Comparison of ENCODE assay signal across 14 cellular contexts in the genomic region with DNA sequence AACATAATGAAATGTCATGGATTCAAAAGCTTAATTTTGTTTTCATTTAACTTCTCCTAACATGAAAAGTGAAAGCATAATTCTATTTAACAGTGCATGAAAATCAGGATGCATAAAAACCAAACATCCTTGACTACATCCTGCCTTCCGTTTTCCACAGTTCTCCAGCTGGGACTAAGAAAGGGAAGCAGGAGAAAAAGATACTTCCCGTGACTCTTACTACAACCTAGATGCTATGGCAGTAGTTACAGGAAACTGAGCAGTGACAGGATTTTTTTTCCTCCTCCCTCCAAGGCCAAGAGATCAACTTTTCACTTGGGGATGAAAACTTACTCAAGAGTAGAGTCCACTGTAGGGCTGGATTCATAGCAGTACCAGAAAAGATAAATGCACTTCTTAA. TPM values are rescaled to one million over a fixed set of nuclear protein-coding genes. Genes with fewer than 3 reads are reported as not detected.
DNase-seq lines count a peak whose midpoint lies in the region; ATAC-seq, FAIRE-seq and TF ChIP-seq lines count a peak whose summit lies in the region.
"Had no signal": no experiment of that assay in that cellular context is flagged by ENCODE, and none has a peak within 500 bp of the region (broad histone marks: within the 10 kb centered on the region; RNA-seq: fewer than 3 reads in every experiment).

No MANE protein-coding gene starts in this region.

- H3K9me3 ChIP-seq in heart right ventricle (no peaks in the 10 kb centered on the region), GM12878 (replicated peaks; ENCODE audit: control insufficient read depth, insufficient read depth, low read length) (no peaks in the 10 kb centered on the region), keratinocyte (ENCODE audit: control insufficient read depth, low read depth, low read length) (no peaks in the 10 kb centered on the region), upper lobe of left lung (no peaks in the 10 kb centered on the region)

- H3K36me3 ChIP-seq in heart right ventricle = no peaks in the 10 kb centered on the region
- no peaks in the 10 kb centered on the region for H3K36me3 ChIP-seq in GM12878 (ENCODE audit: control insufficient read depth in 2 of 2, insufficient read depth in 2 of 2, low read length in 1 of 2)
- H3K36me3 ChIP-seq in keratinocyte (ENCODE audit: control insufficient read depth in 2 of 2, extremely low read depth in 1 of 2, insufficient read depth in 2 of 2, low read length in 2 of 2) = no peaks in the 10 kb centered on the region
- no peaks in the 10 kb centered on the region for H3K36me3 ChIP-seq in upper lobe of left lung

- no peak for ATAC-seq in heart right ventricle
- ATAC-seq in Right ventricle myocardium superior (ENCODE audit: poor library complexity) = no peak
- no peak for ATAC-seq in GM12878
- no peak for ATAC-seq in upper lobe of left lung (ENCODE audit: low FRiP score in 2 of 2)

- peaks cover 2% of the 10 kb centered on the region; the same call in 1 of the 2 replicates for H4K20me1 ChIP-seq in GM12878 (ENCODE audit: control insufficient read depth, insufficient read depth)
- H4K20me1 ChIP-seq in keratinocyte (ENCODE audit: control insufficient read depth, extremely low read depth, insufficient read depth, low read length) = no peaks in the 10 kb centered on the region

- H3K9ac ChIP-seq in GM12878 (ENCODE audit: control insufficient read depth, insufficient read depth, low read length) (no peak overlapping the region), keratinocyte (ENCODE audit: control insufficient read depth, extremely low read depth, insufficient read depth, low read length) (no peak overlapping the region)

- H3K4me1 ChIP-seq in heart right ventricle (peaks cover 2 to 57% (median 44%) of the 10 kb centered on the region in 9 donors), GM12878 (ENCODE audit: control insufficient read depth, insufficient read depth, low read length) (0 out of 2 replicates have a peak, but pooled peaks cover 4% of the 10 kb centered on the region), keratinocyte (ENCODE audit: control insufficient read depth, extremely low read depth, insufficient read depth, low read length) (peaks cover 16% of the 10 kb centered on the region), upper lobe of left lung (peaks cover 23 to 43% (median 33%) of the 10 kb centered on the region in 4 donors)

- RAD21 ChIA-PET in GM12878 (lab: Charles Lee; ENCODE audit: unreplicated experiment) = no interaction called here

- H3K27me3 ChIP-seq in heart right ventricle (no peaks in the 10 kb centered on the region), GM12878 (replicated peaks in 1 of 2; ENCODE audit: control insufficient read depth in 2 of 2, insufficient read depth in 2 of 2, low read length in 1 of 2) (no peaks in the 10 kb centered on the region), keratinocyte (ENCODE audit: control insufficient read depth, extremely low read depth, insufficient read depth, low read length) (no peaks in the 10 kb centered on the region), upper lobe of left lung (no peaks in the 10 kb centered on the region)

- H3K4me2 ChIP-seq in GM12878 (ENCODE audit: control insufficient read depth, insufficient read depth) = peak overlapping the region; percentile 44
- H3K4me2 ChIP-seq in keratinocyte (ENCODE audit: control insufficient read depth, extremely low read depth, insufficient read depth, low read depth, low read length) = peak overlapping the region; percentile 28

- TF ChIP-seq CTCF in heart right ventricle (IDR thresholded peaks at IDR 0.05) (no peak), GM12878 (IDR thresholded peaks at IDR 0.05 in 2 of 3, conservative IDR thresholded peaks at IDR 0.05 in 1 of 3; ENCODE audit: control insufficient read depth in 2 of 3, extremely low read depth in 1 of 3, insufficient read depth in 1 of 3, low read depth in 3 of 3, low read length in 3 of 3) (no peak), keratinocyte (optimal IDR thresholded peaks at IDR 0.05 in 1 of 3, IDR thresholded peaks at IDR 0.05 in 1 of 3, conservative IDR thresholded peaks at IDR 0.05 in 1 of 3; ENCODE audit: extremely low read depth in 1 of 3, insufficient read depth in 2 of 3, low read length in 3 of 3) (no peak), upper lobe of left lung (IDR thresholded peaks at IDR 0.05) (no peak)

- H3K27ac ChIP-seq in heart right ventricle = peak overlapping the region in 7 of 10 donors; percentile 3 to 97 (median 22)
- H3K27ac ChIP-seq in GM12878 (ENCODE audit: control insufficient read depth, insufficient read depth) = peak overlapping the region; percentile 48; the same call in 1 of the 2 replicates
- H3K27ac ChIP-seq in keratinocyte (ENCODE audit: control insufficient read depth, insufficient read depth, low read length) = no peak overlapping the region
- H3K27ac ChIP-seq in upper lobe of left lung = peak overlapping the region; percentile 2 to 96 (median 36)

- intact Hi-C loops in heart right ventricle (cut with DNase I) (loop anchor here in 1 of 10 donors (10.0 kb wide), 1 partner anchor 129 kb away; the partner anchor contains the start of gene NAA30), Right ventricle myocardium superior (cut with DNase I) (no loop called here), GM12878 (cut with micrococcal nuclease; ENCODE audit: unreplicated experiment) (loop anchor here (5.0 kb wide), 1 partner anchor 126 kb away; the partner anchor contains the start of gene NAA30)

- DNase-seq in heart right ventricle (no peak), Right ventricle myocardium superior (no peak), GM12878 (ENCODE audit: low read depth, low spot score) (no peak), keratinocyte (ENCODE audit: low read depth, low spot score) (no peak), upper lobe of left lung (no peak), DMS114 treated with DMSO at 0.1 percent for 48 hours (lab: John Stamatoyannopoulos, UW; ENCODE audit: unreplicated experiment) (no peak), NCI-H2107 treated with DMSO at 0.1 percent for 48 hours (lab: John Stamatoyannopoulos, UW; ENCODE audit: unreplicated experiment) (no peak)
- no peak for DNase-seq in stimulated activated CD4-positive, alpha-beta T cell treated with anti-CD3 and anti-CD28 coated beads, Interleukin-1b, Interleukin-23, amount 100 ng/mL, for 48 hours
- DNase-seq: ACHN; activated CD8-positive, alpha-beta memory T cell treated with anti-CD3 and anti-CD28 coated beads, Interleukin-2, amount 50 U/mL, for 48 hours; amniotic stem cell; effector CD4-positive, alpha-beta T cell; NCI-H1092; NCI-H446 treated with DMSO at 0.1 percent for 48 hours had no signal

- POLR2A ChIA-PET in GM12878 (lab: Charles Lee) = no interaction called here

- BruUV-seq in GM12878 (replicated peaks; lab: Mats Ljungman, UMichigan) = no TSS peak

- H3K9me1 ChIP-seq in keratinocyte (ENCODE audit: control insufficient read depth, extremely low read depth, insufficient read depth, low read length) = no peaks in the 10 kb centered on the region

- 17 to 40% methylated on average over 2 of the region's 2 CpGs for WGBS in heart right ventricle, 2 donors
- WGBS in GM12878 (ENCODE audit: insufficient coverage, insufficient replicate concordance, low lambda C conversion rate, missing lambda C conversion rate) = 52% methylated on average over 2 of the region's 2 CpGs
- 20 to 21% methylated on average over 2 of the region's 2 CpGs for WGBS in upper lobe of left lung, 2 donors

- dilution Hi-C loops in keratinocyte (cut with MboI; ENCODE audit: extremely low pct_ligation_motif_present, low sequenced_read_pairs) = no loop called here

- SMC1A ChIA-PET in GM12878 (lab: Charles Lee; ENCODE audit: uncharacterized antibody, unreplicated experiment) = interaction anchor here (0.7 to 0.9 kb wide), 2 partner anchors 46 to 111 kb away, joined by 3 read pairs; no protein-coding TSS in a partner anchor

- H2AFZ ChIP-seq in GM12878 (ENCODE audit: control insufficient read depth, low read depth, low read length) (no peak overlapping the region), keratinocyte (ENCODE audit: control insufficient read depth, low read length) (no peak overlapping the region)

- TF ChIP-seq POLR2A in GM12878 (IDR thresholded peaks at IDR 0.05; ENCODE audit: low read depth, low read length) = no peak
- TF ChIP-seq POLR2A in upper lobe of left lung (IDR thresholded peaks at IDR 0.05) = no peak

- CTCF ChIA-PET in GM12878 (lab: Yijun Ruan, JAX) = interaction anchor here (1.0 kb wide), 1 partner anchor 12 kb away, joined by 3 read pairs; no protein-coding TSS in a partner anchor

- TF ChIP-seq EP300 in GM12878 (IDR thresholded peaks at IDR 0.05; ENCODE audit: borderline replicate concordance in 1 of 2, control insufficient read depth in 1 of 2, low read depth in 2 of 2, low read length in 2 of 2) (no peak), upper lobe of left lung (IDR thresholded peaks at IDR 0.05) (no peak)

- in situ Hi-C loops in GM12878 (cut with MboI) = no loop called here

- H3K4me3 ChIP-seq in heart right ventricle (peak overlapping the region in 2 of 10 donors; percentile 5 to 9), GM12878 (0 out of 2 replicates have a peak overlapping the region, but pooled peaks have one; percentile 48), keratinocyte (ENCODE audit: control insufficient read depth in 2 of 3, extremely low read depth in 1 of 3, insufficient read depth in 2 of 3, low read depth in 1 of 3, low read length in 3 of 3) (no peak overlapping the region), upper lobe of left lung (no peak overlapping the region)

- FAIRE-seq in GM12878 (lab: Jason Lieb, UNC) (no peak), keratinocyte (lab: Jason Lieb, UNC) (no peak)

- H3K79me2 ChIP-seq in GM12878 (ENCODE audit: control insufficient read depth, insufficient read depth, low read length) = peaks cover 87% of the 10 kb centered on the region
- H3K79me2 ChIP-seq in keratinocyte (ENCODE audit: control insufficient read depth, insufficient read depth, low read length) = peaks cover 88% of the 10 kb centered on the region

- TF ChIP-seq RAD21 in GM12878 (IDR thresholded peaks at IDR 0.05; ENCODE audit: insufficient read depth, low read depth, low read length) = no peak

RNA-seq across cellular contexts. Expression of gene EXOC5, which starts 2.6 kb away (rescaled TPM):
- 10 to 100 TPM; 54.7 to 70.1 (median 61.4) TPM for total RNA-seq in heart right ventricle
- polyA plus RNA-seq in heart right ventricle = 10 to 100 TPM in 1 of 2 donors, 1 to 10 TPM in 1; 5.5 to 12.9 TPM
- 49.9 TPM for total RNA-seq in Right ventricle myocardium superior
- 51.4 and 60.5 TPM in 2 replicates for total RNA-seq in GM12878 (2013; cell fraction: nucleolus; rRNA removed)
- total RNA-seq in GM12878 (2014; rRNA removed) = 29.8 and 38.7 TPM in 2 replicates
- total RNA-seq in GM12878 (2014; rRNA removed; fragmentation: Illumina TruSeq; extraction: Trizol) = 42.8 and 44.7 TPM in 2 replicates
- total RNA-seq in GM12878 (2021) = 56.4 and 61.4 TPM in 2 replicates
- polyA plus RNA-seq in GM12878 (2011; ENCODE audit: low read depth) = 11.1 TPM
- 58.1 and 90.5 TPM in 2 replicates for polyA plus RNA-seq in GM12878 (2011; rRNA removed)
- polyA plus RNA-seq in GM12878 (2011; cell fraction: cytosol; rRNA removed) = 20.6 and 26.8 TPM in 2 replicates
- polyA plus RNA-seq in GM12878 (2011; cell fraction: nucleus; rRNA removed) = 20.8 and 23.9 TPM in 2 replicates
- 22.8 and 30.9 TPM in 2 replicates for polyA plus RNA-seq in GM12878 (2012)
- 42.5 and 51.5 TPM in 2 replicates for polyA plus RNA-seq in GM12878 (2014; fragmentation: Illumina TruSeq; extraction: Trizol)
- polyA plus RNA-seq in GM12878 (2014; fragmentation: Nextera tagmentation; extraction: Ambion mirVana) = 10 to 100 TPM; 10.3 to 11.2 TPM
- polyA plus RNA-seq in GM12878 (2014; rRNA removed) = 21.5 and 32.0 TPM in 2 replicates
- polyA plus RNA-seq in GM12878 (2016; fragmentation: Nextera tagmentation; extraction: Ambion mirVana) = 100 to 1,000 TPM in 1 of 2 experiments, 10 to 100 TPM in 1; 91.5 to 101 TPM
- 22.8 and 39.7 TPM in 2 replicates for polyA minus RNA-seq in GM12878 (2011; rRNA and poly(A)+ RNA removed)
- 23.9 and 35.6 TPM in 2 replicates for polyA minus RNA-seq in GM12878 (2011; cell fraction: cytosol; rRNA and poly(A)+ RNA removed)
- polyA minus RNA-seq in GM12878 (2011; cell fraction: nucleus; rRNA and poly(A)+ RNA removed) = 15.1 and 24.0 TPM in 2 replicates
- 31.6 to 48.2 TPM (median 32.0 TPM) in 3 replicates for polyA plus RNA-seq in keratinocyte
- 144 TPM for polyA plus RNA-seq in keratinocyte (2011; ENCODE audit: low read depth)
- 29.1 and 52.2 TPM in 2 replicates for polyA plus RNA-seq in keratinocyte (2011; cell fraction: cytosol; rRNA removed)
- polyA plus RNA-seq in keratinocyte (2011; cell fraction: nucleus; rRNA removed) = 17.8 and 25.4 TPM in 2 replicates
- 28.1 and 38.6 TPM in 2 replicates for polyA plus RNA-seq in keratinocyte (2012; ENCODE audit: low replicate concordance)
- 8.7 to 44.5 TPM (median 18.4 TPM) in 3 replicates for polyA minus RNA-seq in keratinocyte
- polyA minus RNA-seq in keratinocyte (2011; cell fraction: cytosol; rRNA and poly(A)+ RNA removed) = 38.4 TPM
- polyA minus RNA-seq in keratinocyte (2011; cell fraction: nucleus; rRNA and poly(A)+ RNA removed) = 16.2 and 32.8 TPM in 2 replicates
- 10 to 100 TPM; 21.4 to 63.2 (median 48.0) TPM for total RNA-seq in upper lobe of left lung

RNA-seq across cellular contexts. Expression of gene AP5M1, which starts 2.7 kb away (rescaled TPM):
- total RNA-seq in heart right ventricle (10 to 100 TPM; 41.1 to 56.8 (median 47.8) TPM), Right ventricle myocardium superior (34.9 TPM), GM12878 (2014; rRNA removed) (23.9 and 29.3 TPM in 2 replicates), GM12878 (2014; rRNA removed; fragmentation: Illumina TruSeq; extraction: Trizol) (36.0 and 36.3 TPM in 2 replicates), GM12878 (2021) (37.1 and 39.1 TPM in 2 replicates), upper lobe of left lung (10 to 100 TPM; 17.8 to 38.1 (median 24.9) TPM)
- polyA plus RNA-seq in heart right ventricle (10 to 100 TPM in 1 of 2 donors, 1 to 10 TPM in 1; 4.7 to 13.7 TPM), GM12878 (2011; rRNA removed) (50.7 and 72.9 TPM in 2 replicates), GM12878 (2014; fragmentation: Illumina TruSeq; extraction: Trizol) (39.8 and 46.4 TPM in 2 replicates), GM12878 (2014; fragmentation: Nextera tagmentation; extraction: Ambion mirVana) (10 to 100 TPM; 30.1 to 58.7 TPM), GM12878 (2014; rRNA removed) (18.4 and 28.2 TPM in 2 replicates), GM12878 (2016; fragmentation: Nextera tagmentation; extraction: Ambion mirVana) (10 to 100 TPM; 58.6 to 66.0 TPM), keratinocyte (24.9 to 35.8 TPM (median 30.7 TPM) in 3 replicates)
- total RNA-seq in GM12878 (2013; cell fraction: nucleolus; rRNA removed) = 59.4 and 60.3 TPM in 2 replicates
- polyA plus RNA-seq in GM12878 (2011; ENCODE audit: low read depth) = 10.1 TPM
- polyA plus RNA-seq in GM12878 (2011; cell fraction: cytosol; rRNA removed) = 25.0 and 31.9 TPM in 2 replicates
- 23.4 and 26.9 TPM in 2 replicates for polyA plus RNA-seq in GM12878 (2011; cell fraction: nucleus; rRNA removed)
- polyA plus RNA-seq in GM12878 (2012) = 15.9 and 16.1 TPM in 2 replicates
- polyA minus RNA-seq in GM12878 (2011; rRNA and poly(A)+ RNA removed) = 51.5 and 75.7 TPM in 2 replicates
- 19.0 and 22.6 TPM in 2 replicates for polyA minus RNA-seq in GM12878 (2011; cell fraction: cytosol; rRNA and poly(A)+ RNA removed)
- polyA minus RNA-seq in GM12878 (2011; cell fraction: nucleus; rRNA and poly(A)+ RNA removed) = 33.6 and 53.2 TPM in 2 replicates
- 4.3 TPM for polyA plus RNA-seq in keratinocyte (2011; ENCODE audit: low read depth)
- polyA plus RNA-seq in keratinocyte (2011; cell fraction: cytosol; rRNA removed) = 21.6 and 47.8 TPM in 2 replicates
- polyA plus RNA-seq in keratinocyte (2011; cell fraction: nucleus; rRNA removed) = 30.0 and 37.5 TPM in 2 replicates
- polyA plus RNA-seq in keratinocyte (2012; ENCODE audit: low replicate concordance) = 12.8 and 18.8 TPM in 2 replicates
- polyA minus RNA-seq in keratinocyte = 19.6 to 46.2 TPM (median 38.5 TPM) in 3 replicates
- polyA minus RNA-seq in keratinocyte (2011; cell fraction: cytosol; rRNA and poly(A)+ RNA removed) = 19.6 TPM
- 14.0 and 29.9 TPM in 2 replicates for polyA minus RNA-seq in keratinocyte (2011; cell fraction: nucleus; rRNA and poly(A)+ RNA removed)
